In genomic region chr7:140338959-140339358, GRCh38 we compare ENCODE assay signal across 3 cellular contexts. TPM values are rescaled to one million over a fixed set of nuclear protein-coding genes. Genes with fewer than 3 reads are reported as not detected.
A peak's percentile ranks its signal among the peaks of the same experiment; 100 is the strongest.
DNase-seq lines count a peak whose midpoint lies in the region; ATAC-seq and TF ChIP-seq lines count a peak whose summit lies in the region.
"Not testable (repeated sequence)": the region's sequence is repeated elsewhere in the genome, so short reads cannot be mapped to it uniquely, and the experiment has no call there.

No MANE protein-coding gene starts in this region.

- H3K36me3 Mint-ChIP-seq in activated T-helper 1 cell treated with anti-CD3 and anti-CD28 coated beads, Interleukin-12 subunit alpha, Interleukin-12 subunit beta, Interleukin-2, Interleukin-4 antibody, amounts not matched to agents 30 ng/mL and 10 ng/mL and 1 ng/mL, durations not matched to agents 14 hours and 24 hours and 36 hours (ENCODE audit: low read depth): peaks cover 62% of the 10 kb centered on the region

- H3K4me3 ChIP-seq in HEK293 (ENCODE audit: low read depth, low read length): not testable (repeated sequence)

- not testable (repeated sequence) for H3K9me3 ChIP-seq in HEK293 (ENCODE audit: control insufficient read depth, insufficient read depth, low read depth, low read length)

- not testable (repeated sequence) for H3K27ac ChIP-seq in HEK293 (ENCODE audit: extremely low read depth, low read depth, low read length)

- not testable (repeated sequence) for TF ChIP-seq CTCF in HEK293 (tag by site-specific recombination; IDR thresholded peaks at IDR 0.05)

- H3K9me3 Mint-ChIP-seq in activated T-helper 1 cell treated with anti-CD3 and anti-CD28 coated beads, Interleukin-12 subunit alpha, Interleukin-12 subunit beta, Interleukin-2, Interleukin-4 antibody, amounts not matched to agents 30 ng/mL and 10 ng/mL and 1 ng/mL, durations not matched to agents 14 hours and 24 hours and 36 hours: not testable (repeated sequence)

- not testable (repeated sequence) for DNase-seq in activated T-helper 1 cell treated with anti-CD3 and anti-CD28 coated beads, Interleukin-12 subunit alpha, Interleukin-12 subunit beta, Interleukin-2, Interleukin-4 antibody, amounts not matched to agents 30 ng/mL and 10 ng/mL and 1 ng/mL, durations not matched to agents 14 hours and 24 hours and 36 hours (ENCODE audit: low spot score)

- peaks cover 15% of the 10 kb centered on the region for H3K4me1 Mint-ChIP-seq in activated T-helper 1 cell treated with anti-CD3 and anti-CD28 coated beads, Interleukin-12 subunit alpha, Interleukin-12 subunit beta, Interleukin-2, Interleukin-4 antibody, amounts not matched to agents 30 ng/mL and 10 ng/mL and 1 ng/mL, durations not matched to agents 14 hours and 24 hours and 36 hours (ENCODE audit: low read depth)

- not testable (repeated sequence) for ATAC-seq in SK-N-SH treated with all-trans-retinoic acid at 6 μM for 48 hours

- POLR2A ChIA-PET in HEK293 (lab: Yijun Ruan, JAX): not testable (repeated sequence)

- CTCF ChIA-PET in HEK293 (lab: Yijun Ruan, JAX): interaction anchor here (0.6 to 1.2 kb wide), 2 partner anchors 38 to 327 kb away, joined by 3 to 4 read pairs; no protein-coding TSS in a partner anchor

- H3K4me1 ChIP-seq in HEK293 (ENCODE audit: control insufficient read depth, insufficient read depth, low read length): not testable (repeated sequence)

- not testable (repeated sequence) for H3K27me3 Mint-ChIP-seq in activated T-helper 1 cell treated with anti-CD3 and anti-CD28 coated beads, Interleukin-12 subunit alpha, Interleukin-12 subunit beta, Interleukin-2, Interleukin-4 antibody, amounts not matched to agents 30 ng/mL and 10 ng/mL and 1 ng/mL, durations not matched to agents 14 hours and 24 hours and 36 hours (ENCODE audit: insufficient read depth)

- H3K4me3 Mint-ChIP-seq in activated T-helper 1 cell treated with anti-CD3 and anti-CD28 coated beads, Interleukin-12 subunit alpha, Interleukin-12 subunit beta, Interleukin-2, Interleukin-4 antibody, amounts not matched to agents 30 ng/mL and 10 ng/mL and 1 ng/mL, durations not matched to agents 14 hours and 24 hours and 36 hours: not testable (repeated sequence)

- intact Hi-C loops in activated T-helper 1 cell treated with anti-CD3 and anti-CD28 coated beads, Interleukin-12 subunit alpha, Interleukin-12 subunit beta, Interleukin-2, Interleukin-4 antibody, amounts not matched to agents 30 ng/mL and 10 ng/mL and 1 ng/mL, durations not matched to agents 14 hours and 24 hours and 36 hours (cut with micrococcal nuclease): not testable (repeated sequence)

- H3K36me3 ChIP-seq in HEK293 (ENCODE audit: control insufficient read depth in 2 of 2, insufficient read depth in 1 of 2, low read length in 2 of 2): peaks cover 9 to 72% of the 10 kb centered on the region in 2 experiments; a peak in 2 of 3 replicates

- H3K27ac Mint-ChIP-seq in activated T-helper 1 cell treated with anti-CD3 and anti-CD28 coated beads, Interleukin-12 subunit alpha, Interleukin-12 subunit beta, Interleukin-2, Interleukin-4 antibody, amounts not matched to agents 30 ng/mL and 10 ng/mL and 1 ng/mL, durations not matched to agents 14 hours and 24 hours and 36 hours: peak overlapping the region; percentile 10

TF ChIP-seq in HEK293, 187 proteins besides CTCF, POLR2A, EP300 and RAD21:
- 0 out of 2 replicates have a peak, but pooled peaks have one; percentile 36 for TF ChIP-seq ZNF146 (tag by site-specific recombination; IDR thresholded peaks at IDR 0.05)

TF ChIP-seq in SK-N-SH treated with all-trans-retinoic acid at 6 μM for 48 hours, 23 proteins besides CTCF, POLR2A, EP300 and RAD21:
- TF ChIP-seq ZNF8 (CRISPR knock-in tag; IDR thresholded peaks at IDR 0.05): peak; percentile 90
TF ChIP-seq in SK-N-SH treated with all-trans-retinoic acid at 6 μM for 48 hours: peak in this region for 1; not testable (repeated sequence) for 22.

RNA-seq across cellular contexts. Expression of gene SLC37A3, which starts 59.4 kb away (rescaled TPM):
- total RNA-seq in activated T-helper 1 cell treated with anti-CD3 and anti-CD28 coated beads, Interleukin-12 subunit alpha, Interleukin-12 subunit beta, Interleukin-2, Interleukin-4 antibody, amounts not matched to agents 30 ng/mL and 10 ng/mL and 1 ng/mL, durations not matched to agents 14 hours and 24 hours and 36 hours: 169 and 171 TPM in 2 replicates
